In genomic region chr1:231337043-231337471, GRCh38 we compare ENCODE assay signal across 8 cellular contexts. TPM values are rescaled to one million over a fixed set of nuclear protein-coding genes. Genes with fewer than 3 reads are reported as not detected.
A peak's percentile ranks its signal among the peaks of the same experiment; 100 is the strongest.
DNase-seq lines count a peak whose midpoint lies in the region; ATAC-seq and TF ChIP-seq lines count a peak whose summit lies in the region.

No MANE protein-coding gene starts in this region.

- peak overlapping the region; percentile 79 to 94 (median 87); a peak in 21 of 22 replicates for H3K27ac ChIP-seq in BLaER1 treated with 17β-estradiol and CSF1 and Interleukin-3, amounts not matched to agents 10 nM and 100 nM
- H3K27ac ChIP-seq in OCI-LY1 (ENCODE audit: low read depth, low read length, poor library complexity, severe bottlenecking) (peak overlapping the region; percentile 94), dorsolateral prefrontal cortex (peak overlapping the region in 55 of 59 donors; percentile 53 to 97 (median 85)), mucosa of rectum (ENCODE audit: low read depth in 2 of 2, low read length in 2 of 2) (peak overlapping the region; percentile 98 to 99)

- H3F3A ChIP-seq in OCI-LY1 (ENCODE audit: insufficient read depth, low read length), result no peaks in the 10 kb centered on the region

- no peak overlapping the region for H2AFZ ChIP-seq in OCI-LY1 (ENCODE audit: low read length)

- peaks cover 61% of the 10 kb centered on the region for H3K79me2 ChIP-seq in OCI-LY1 (ENCODE audit: insufficient read depth, low read length)

- TF ChIP-seq CTCF in OCI-LY1 (IDR thresholded peaks at IDR 0.05; ENCODE audit: low read length) (no peak), dorsolateral prefrontal cortex (IDR thresholded peaks at IDR 0.05 in 54 of 56, conservative IDR thresholded peaks at IDR 0.05 in 2 of 56; ENCODE audit: low read depth in 1 of 56, partially characterized antibody in 56 of 56) (no peak)

- H3K9ac ChIP-seq in BLaER1 treated with 17β-estradiol and CSF1 and Interleukin-3, amounts not matched to agents 10 nM and 100 nM, result peak overlapping the region; percentile 85 to 96 (median 92)
- H3K9ac ChIP-seq in OCI-LY1 (ENCODE audit: low read length) (peak overlapping the region; percentile 91), mucosa of rectum (ENCODE audit: low read depth in 1 of 2, low read length in 2 of 2) (peak overlapping the region; percentile 87 to 100)

- H3K36me3 ChIP-seq in BLaER1 treated with 17β-estradiol and CSF1 and Interleukin-3, amounts not matched to agents 10 nM and 100 nM, result peaks cover 14 to 33% (median 23%) of the 10 kb centered on the region in 11 experiments; a peak in 18 of 22 replicates
- H3K36me3 ChIP-seq in OCI-LY1 (ENCODE audit: insufficient read depth, low read length) (peaks cover 37% of the 10 kb centered on the region), mucosa of rectum (ENCODE audit: control insufficient read depth in 2 of 2, insufficient read depth in 2 of 2, low read length in 2 of 2) (peaks cover 4 to 7% of the 10 kb centered on the region in 2 donors)

- H3K9me2 ChIP-seq in OCI-LY1 (ENCODE audit: low read depth, low read length), result no peaks in the 10 kb centered on the region

- H4K20me1 ChIP-seq in BLaER1 treated with 17β-estradiol and CSF1 and Interleukin-3, amounts not matched to agents 10 nM and 100 nM, result peaks cover 36 to 74% (median 56%) of the 10 kb centered on the region in 11 experiments
- H4K20me1 ChIP-seq in OCI-LY1 (ENCODE audit: insufficient read depth, low read length), result no peaks in the 10 kb centered on the region

- H3K4me2 ChIP-seq in BLaER1 treated with 17β-estradiol and CSF1 and Interleukin-3, amounts not matched to agents 10 nM and 100 nM, result peak overlapping the region; percentile 93 to 100 (median 99)
- peak overlapping the region; percentile 90 for H3K4me2 ChIP-seq in OCI-LY1 (ENCODE audit: low read length)

- H3K4me3 ChIP-seq in BLaER1 treated with 17β-estradiol and CSF1 and Interleukin-3, amounts not matched to agents 10 nM and 100 nM, result peak overlapping the region; percentile 80 to 99 (median 88)
- peak overlapping the region; percentile 86 for H3K4me3 ChIP-seq in OCI-LY1 (ENCODE audit: low read depth, low read length, poor library complexity, severe bottlenecking)
- H3K4me3 ChIP-seq in dorsolateral prefrontal cortex, result peak overlapping the region; percentile 63 to 99 (median 92)
- peak overlapping the region; percentile 96 to 99 for H3K4me3 ChIP-seq in mucosa of rectum (ENCODE audit: low read length in 2 of 2)

- DNase-seq in dorsolateral prefrontal cortex (peak in 3 of 10 donors; percentile 10 to 67 (median 33)), occipital lobe (lab: John Stamatoyannopoulos, UW) (no peak), 8988T (no peak)
- DNase-seq in central memory CD4-positive, alpha-beta T cell, result no peak

- intact Hi-C loops in dorsolateral prefrontal cortex (cut with DNase I), result loop anchor here (2.0 to 10.0 kb wide), 4 partner anchors 80 to 362 kb away; partner anchors contain the start of genes ARV1 (in 1 of the 2), EGLN1 (in 1 of the 2), GNPAT (in 1 of the 2) and TTC13 (in 1 of the 2)

- H3K9me3 ChIP-seq in BLaER1 treated with 17β-estradiol and CSF1 and Interleukin-3, amounts not matched to agents 10 nM and 100 nM (replicated peaks in 1 of 11), result no peaks in the 10 kb centered on the region
- H3K9me3 ChIP-seq in OCI-LY1 (ENCODE audit: low read length), result no peaks in the 10 kb centered on the region
- H3K9me3 ChIP-seq in mucosa of rectum (ENCODE audit: control insufficient read depth in 2 of 2, low read length in 2 of 2), result no peaks in the 10 kb centered on the region

- H3K27me3 ChIP-seq in BLaER1 treated with 17β-estradiol and CSF1 and Interleukin-3, amounts not matched to agents 10 nM and 100 nM, result no peaks in the 10 kb centered on the region
- H3K27me3 ChIP-seq in OCI-LY1 (ENCODE audit: insufficient read depth, low read length) (no peaks in the 10 kb centered on the region), dorsolateral prefrontal cortex (no peaks in the 10 kb centered on the region), mucosa of rectum (ENCODE audit: control insufficient read depth in 2 of 2, insufficient read depth in 2 of 2, low read length in 2 of 2) (no peaks in the 10 kb centered on the region)

- H3K4me1 ChIP-seq in BLaER1 treated with 17β-estradiol and CSF1 and Interleukin-3, amounts not matched to agents 10 nM and 100 nM, result peaks cover 42 to 65% (median 59%) of the 10 kb centered on the region in 10 experiments
- H3K4me1 ChIP-seq in OCI-LY1 (ENCODE audit: insufficient read depth, low read length, severe bottlenecking), result peaks cover 53% of the 10 kb centered on the region
- peaks cover 36 to 40% of the 10 kb centered on the region in 2 donors for H3K4me1 ChIP-seq in mucosa of rectum (ENCODE audit: control insufficient read depth in 2 of 2, insufficient read depth in 2 of 2, low read length in 2 of 2)

- peak; percentile 12 for ATAC-seq in GM21526 (IDR thresholded peaks at IDR 0.05; ENCODE audit: low FRiP score, unreplicated experiment)

RNA-seq across cellular contexts. Expression of gene EXOC8, which starts 0.6 kb away (rescaled TPM):
- 10 to 100 TPM; 13.8 to 26.2 (median 20.8) TPM for total RNA-seq in dorsolateral prefrontal cortex
- 46.2 TPM for total RNA-seq in occipital lobe

RNA-seq across cellular contexts. Expression of gene SPRTN, which starts 1.0 kb away (rescaled TPM):
- total RNA-seq in dorsolateral prefrontal cortex (10 to 100 TPM in 75 of 120 experiments, 1 to 10 TPM in 45; 6.8 to 19.2 (median 10.8) TPM), occipital lobe (15.9 TPM)
